ENCODE assay signal across 29 cellular contexts in the genomic region with DNA sequence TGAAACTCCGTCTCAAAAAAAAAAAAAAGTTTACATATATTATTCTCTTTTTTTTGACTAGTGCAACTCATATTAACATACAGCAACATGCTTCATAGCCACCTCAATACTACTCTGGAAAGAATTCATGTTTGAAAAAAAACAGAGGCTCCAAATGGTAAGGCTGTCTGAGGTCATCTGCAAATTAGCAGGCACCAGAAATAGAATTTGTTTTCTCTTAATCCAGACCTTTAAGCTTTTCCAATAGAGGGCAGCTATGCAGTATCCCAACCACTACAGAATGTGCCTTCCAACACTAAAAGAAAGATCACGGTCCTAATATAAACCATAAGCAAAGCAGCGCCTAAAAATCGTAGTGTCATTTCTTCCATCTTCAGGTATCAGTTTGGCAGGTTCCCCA.
"Had no signal": no experiment of that assay in that cellular context is flagged by ENCODE, and none has a peak within 500 bp of the region (broad histone marks: within the 10 kb centered on the region; RNA-seq: fewer than 3 reads in every experiment).

No MANE protein-coding gene starts in this region.

- H3K9me3 Mint-ChIP-seq: immature natural killer cell; memory B cell; stimulated activated effector memory CD8-positive, alpha-beta T cell treated with anti-CD3 and anti-CD28 coated beads, Interleukin-12 subunit alpha, Interleukin-12 subunit beta, amount 100 ng/mL, for 72 hours; type B pancreatic cell had no signal

- DNase-seq: dermis blood vessel endothelial cell; effector memory CD4-positive, alpha-beta T cell; foreskin keratinocyte; hypothalamus; immature natural killer cell; islet precursor cell; kidney glomerular epithelial cell; left colon; ovary; posterior cingulate gyrus; psoas muscle; retina; stimulated activated CD4-positive, alpha-beta T cell treated with anti-CD3 and anti-CD28 coated beads, Interleukin-2, amount 100 ng/mL, for 24 hours; stimulated activated CD4-positive, alpha-beta T cell treated with anti-CD3 and anti-CD28 coated beads, Interleukin-4, amount 100 ng/mL, for 24 hours; stimulated activated naive CD4-positive, alpha-beta T cell treated with Interleukin-2 at 50 U/mL for 16 hours; stomach; substantia nigra; testis; tibial artery had no signal

- H3K27ac ChIP-seq: coronary artery, foreskin keratinocyte, neural progenitor cell, ovary, psoas muscle, testis, tibial artery had no signal

- H3K27me3 Mint-ChIP-seq: memory B cell, type B pancreatic cell had no signal

- H3K4me1 Mint-ChIP-seq: neural progenitor cell had no signal

- H3K27me3 ChIP-seq: esophagus muscularis mucosa, foreskin keratinocyte, gastroesophageal sphincter, neural progenitor cell, ovary, stomach, testis, tibial artery had no signal

- H3K27ac Mint-ChIP-seq: memory B cell, nephron, neural progenitor cell, type B pancreatic cell had no signal

- H3K9me3 ChIP-seq: esophagus muscularis mucosa, gastroesophageal sphincter, ovary, testis, tibial artery had no signal

- ATAC-seq: foreskin keratinocyte, gastroesophageal sphincter, left colon, psoas muscle, sciatic nerve had no signal

- H3K4me1 ChIP-seq: neural progenitor cell, psoas muscle, testis had no signal

- H3K4me3 ChIP-seq: coronary artery, esophagus muscularis mucosa, gastroesophageal sphincter, lung, neural progenitor cell, ovary, psoas muscle, stomach, testis, tibial artery had no signal

- H3K36me3 ChIP-seq: ovary had no signal

- H3K4me3 Mint-ChIP-seq: immature natural killer cell; memory B cell; nephron; neural progenitor cell; stimulated activated effector memory CD8-positive, alpha-beta T cell treated with anti-CD3 and anti-CD28 coated beads, Interleukin-12 subunit alpha, Interleukin-12 subunit beta, amount 100 ng/mL, for 72 hours; type B pancreatic cell had no signal
